Comparison of ENCODE assay signal across 28 cellular contexts in the genomic region with DNA sequence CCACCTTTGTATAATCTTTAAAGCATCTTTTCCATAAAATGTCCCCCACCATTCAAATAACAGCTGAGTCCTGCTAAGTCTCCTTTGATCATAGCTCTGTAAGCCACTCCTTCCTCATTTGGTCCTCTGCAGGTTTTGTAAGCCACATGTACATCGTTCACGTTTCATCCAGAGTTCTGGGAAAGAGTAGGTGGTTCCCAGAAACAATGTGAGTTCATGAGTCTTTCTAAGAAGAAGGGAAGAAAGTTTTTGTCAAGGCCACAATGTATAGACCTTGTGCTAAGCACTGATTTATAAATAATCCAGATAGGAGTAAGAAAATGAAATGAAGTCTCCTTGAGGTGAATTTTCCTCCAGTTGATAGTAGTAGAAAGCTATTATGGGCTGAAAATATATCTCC. TPM values are rescaled to one million over a fixed set of nuclear protein-coding genes. Genes with fewer than 3 reads are reported as not detected.
"Had no signal": no experiment of that assay in that cellular context is flagged by ENCODE, and none has a peak within 500 bp of the region (broad histone marks: within the 10 kb centered on the region; RNA-seq: fewer than 3 reads in every experiment).

No MANE protein-coding gene starts in this region.

- H3K9me3 ChIP-seq: SJCRH30, SK-N-SH had no signal

- FAIRE-seq: astrocyte had no signal

- H3K27me3 ChIP-seq: SJCRH30 had no signal

- H3K36me3 Mint-ChIP-seq: activated CD4-positive, alpha-beta memory T cell treated with anti-CD3 and anti-CD28 coated beads for 36 hours; brain had no signal

- DNase-seq: activated CD4-positive, alpha-beta memory T cell treated with anti-CD3 and anti-CD28 coated beads for 36 hours; activated CD4-positive, alpha-beta T cell treated with anti-CD3 and anti-CD28 coated beads, Interleukin-2, amount 10 ng/mL, durations not matched to agents 24 days and 14 days; activated CD4-positive, CD25-positive, alpha-beta regulatory T cell treated with anti-CD3 and anti-CD28 coated beads, Interleukin-2, amount 50 U/mL, for 72 hours; activated CD8-positive, alpha-beta memory T cell treated with anti-CD3 and anti-CD28 coated beads, Interleukin-2, amount 50 U/mL, for 48 hours; activated gamma-delta T cell; activated naive CD4-positive, alpha-beta T cell treated with anti-CD3 and anti-CD28 coated beads, Interleukin-2, amount 50 U/mL, for 16 hours; activated T-cell treated with anti-CD3 and anti-CD28 coated beads, Interleukin-2, amount 50 U/mL, for 1 hour; amygdala; Kasumi-1; NCI-H1105 treated with DMSO at 0.1 percent for 48 hours; NCI-H1436 treated with DMSO at 0.1 percent for 48 hours; NCI-H187; NCI-H2081; NCI-H2227 treated with DMSO at 0.1 percent for 48 hours; NCI-H446 treated with DMSO at 0.1 percent for 48 hours; NCI-H526 treated with DMSO at 0.1 percent for 48 hours; NCI-H82; Right ventricle myocardium superior; SJCRH30; SK-N-SH had no signal

- H3K9ac ChIP-seq: SK-N-SH had no signal

- H3K9me3 Mint-ChIP-seq: activated CD4-positive, alpha-beta memory T cell treated with anti-CD3 and anti-CD28 coated beads for 36 hours; activated CD4-positive, alpha-beta T cell treated with anti-CD3 and anti-CD28 coated beads, Interleukin-2, amount 10 ng/mL, durations not matched to agents 24 days and 14 days; central memory CD8-positive, alpha-beta T cell had no signal

- H3K4me1 Mint-ChIP-seq: central memory CD8-positive, alpha-beta T cell had no signal

- H3K4me3 ChIP-seq: SJCRH30 had no signal

- H3K27ac ChIP-seq: RWPE1, SJCRH30 had no signal

- H3K27ac Mint-ChIP-seq: activated CD4-positive, alpha-beta memory T cell treated with anti-CD3 and anti-CD28 coated beads for 36 hours; activated CD4-positive, alpha-beta T cell treated with anti-CD3 and anti-CD28 coated beads, Interleukin-2, amount 10 ng/mL, durations not matched to agents 24 days and 14 days; WTC11 had no signal

- ATAC-seq: Panc1, WTC11 had no signal

- H3K4me3 Mint-ChIP-seq: activated CD4-positive, alpha-beta memory T cell treated with anti-CD3 and anti-CD28 coated beads for 36 hours; activated CD4-positive, alpha-beta T cell treated with anti-CD3 and anti-CD28 coated beads, Interleukin-2, amount 10 ng/mL, durations not matched to agents 24 days and 14 days; central memory CD8-positive, alpha-beta T cell; WTC11 had no signal

- H3K4me2 ChIP-seq: SK-N-SH had no signal

- H3K36me3 ChIP-seq: SJCRH30 had no signal

RNA-seq across cellular contexts. Expression of gene ANKS4B, which starts 8.7 kb away (rescaled TPM):
- total RNA-seq: activated CD4-positive, alpha-beta memory T cell treated with anti-CD3 and anti-CD28 coated beads for 36 hours; activated CD4-positive, alpha-beta T cell treated with anti-CD3 and anti-CD28 coated beads, Interleukin-2, amount 10 ng/mL, durations not matched to agents 24 days and 14 days; astrocyte; OCI-LY7; Right ventricle myocardium superior; T-helper 2 cell treated with Interferon-gamma antibody and Interleukin-4, amounts not matched to agents 100 ng/mL and 5 ng/mL, for 36 hours had no signal
- polyA plus RNA-seq: SK-N-SH had no signal

RNA-seq across cellular contexts. Expression of gene ZP2, which starts 13.4 kb away (rescaled TPM):
- total RNA-seq: activated CD4-positive, alpha-beta memory T cell treated with anti-CD3 and anti-CD28 coated beads for 36 hours; activated CD4-positive, alpha-beta T cell treated with anti-CD3 and anti-CD28 coated beads, Interleukin-2, amount 10 ng/mL, durations not matched to agents 24 days and 14 days; astrocyte; OCI-LY7; Right ventricle myocardium superior; SJCRH30; T-helper 2 cell treated with Interferon-gamma antibody and Interleukin-4, amounts not matched to agents 100 ng/mL and 5 ng/mL, for 36 hours had no signal
- polyA plus RNA-seq: SK-N-SH had no signal

RNA-seq across cellular contexts. Expression of gene CRYM, which starts 53.3 kb away (rescaled TPM):
- total RNA-seq: activated CD4-positive, alpha-beta memory T cell treated with anti-CD3 and anti-CD28 coated beads for 36 hours; activated CD4-positive, alpha-beta T cell treated with anti-CD3 and anti-CD28 coated beads, Interleukin-2, amount 10 ng/mL, durations not matched to agents 24 days and 14 days; SJCRH30; T-helper 2 cell treated with Interferon-gamma antibody and Interleukin-4, amounts not matched to agents 100 ng/mL and 5 ng/mL, for 36 hours had no signal
